ENCODE assay signal across 15 cellular contexts in the genomic region with DNA sequence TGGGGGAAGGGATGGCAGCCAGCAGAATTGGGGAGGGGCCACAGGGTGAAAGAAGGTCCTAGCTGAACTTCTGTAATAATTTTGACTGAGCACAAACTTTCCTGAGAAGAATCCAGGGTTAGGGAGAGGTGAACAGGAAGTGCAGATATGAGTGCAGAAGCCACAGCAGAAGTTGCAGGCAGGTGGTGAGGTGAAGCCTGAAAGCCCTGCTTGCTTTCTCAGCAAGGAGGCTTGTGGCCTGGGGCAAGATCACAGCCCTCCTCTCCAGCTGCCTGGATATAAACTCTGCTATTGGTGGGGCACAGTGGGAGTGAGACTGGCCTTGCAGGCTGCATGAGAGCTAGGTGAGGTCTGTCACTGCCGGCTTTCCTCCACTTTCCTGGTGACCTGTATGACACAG. TPM values are rescaled to one million over a fixed set of nuclear protein-coding genes. Genes with fewer than 3 reads are reported as not detected.
A peak's percentile ranks its signal among the peaks of the same experiment; 100 is the strongest.
DNase-seq lines count a peak whose midpoint lies in the region; ATAC-seq, FAIRE-seq and TF ChIP-seq lines count a peak whose summit lies in the region.
"Had no signal": no experiment of that assay in that cellular context is flagged by ENCODE, and none has a peak within 500 bp of the region (broad histone marks: within the 10 kb centered on the region; RNA-seq: fewer than 3 reads in every experiment).

No MANE protein-coding gene starts in this region.

- no peaks in the 10 kb centered on the region for H3K36me3 ChIP-seq in ascending aorta
- H3K36me3 ChIP-seq in pancreas, result no peaks in the 10 kb centered on the region

- ATAC-seq in GM21447 (IDR thresholded peaks at IDR 0.05; ENCODE audit: unreplicated experiment) (peak; percentile 94), HG03103 (IDR thresholded peaks at IDR 0.05; ENCODE audit: low read depth, unreplicated experiment) (peak; percentile 82), pancreas (no peak)
- ATAC-seq: body of pancreas; natural killer cell; stimulated activated memory B cell treated with anti-CD40 and anti-IgM and Interleukin-4, amounts not matched to agents 10 μg/mL and 1 μg/mL and 100 μg/mL, for 72 hours had no signal

- no peak for FAIRE-seq in pancreas (lab: Jason Lieb, UNC)
- FAIRE-seq: G401.6 had no signal

- H3K4me1 ChIP-seq in ascending aorta (no peaks in the 10 kb centered on the region), pancreas (no peaks in the 10 kb centered on the region)
- H3K4me1 ChIP-seq: body of pancreas had no signal

- TF ChIP-seq CTCF in ascending aorta (IDR thresholded peaks at IDR 0.05) (no peak), pancreas (IDR thresholded peaks at IDR 0.05) (no peak)

- no peaks in the 10 kb centered on the region for H3K9me3 ChIP-seq in ascending aorta
- no peaks in the 10 kb centered on the region for H3K9me3 ChIP-seq in pancreas
- H3K9me3 ChIP-seq: body of pancreas had no signal

- H3K4me1 Mint-ChIP-seq in activated CD4-positive, alpha-beta T cell treated with anti-CD3 and anti-CD28 coated beads, Interleukin-2, amount 10 ng/mL, durations not matched to agents 24 days and 14 days, result no peaks in the 10 kb centered on the region
- H3K4me1 Mint-ChIP-seq: natural killer cell; stimulated activated memory B cell treated with anti-CD40 and anti-IgM and Interleukin-4, amounts not matched to agents 10 μg/mL and 1 μg/mL and 100 μg/mL, for 72 hours had no signal

- intact Hi-C loops in activated CD4-positive, alpha-beta T cell treated with anti-CD3 and anti-CD28 coated beads, Interleukin-2, amount 10 ng/mL, durations not matched to agents 24 days and 14 days (cut with micrococcal nuclease), result no loop called here
- intact Hi-C loops in ascending aorta (cut with DNase I), result no loop called here
- intact Hi-C loops in pancreas (cut with DNase I), result no loop called here

- H3K27me3 ChIP-seq in ascending aorta (no peaks in the 10 kb centered on the region), pancreas (peaks cover 0 to 6% (median 0%) of the 10 kb centered on the region in 4 donors)
- H3K27me3 ChIP-seq: body of pancreas had no signal

- H3K27me3 Mint-ChIP-seq in activated CD4-positive, alpha-beta T cell treated with anti-CD3 and anti-CD28 coated beads, Interleukin-2, amount 10 ng/mL, durations not matched to agents 24 days and 14 days, result no peaks in the 10 kb centered on the region

- no peak overlapping the region for H3K27ac Mint-ChIP-seq in activated CD4-positive, alpha-beta T cell treated with anti-CD3 and anti-CD28 coated beads, Interleukin-2, amount 10 ng/mL, durations not matched to agents 24 days and 14 days
- H3K27ac Mint-ChIP-seq: natural killer cell; stimulated activated memory B cell treated with anti-CD40 and anti-IgM and Interleukin-4, amounts not matched to agents 10 μg/mL and 1 μg/mL and 100 μg/mL, for 72 hours had no signal

- no peak overlapping the region for H3K4me3 Mint-ChIP-seq in activated CD4-positive, alpha-beta T cell treated with anti-CD3 and anti-CD28 coated beads, Interleukin-2, amount 10 ng/mL, durations not matched to agents 24 days and 14 days
- H3K4me3 Mint-ChIP-seq: natural killer cell; stimulated activated memory B cell treated with anti-CD40 and anti-IgM and Interleukin-4, amounts not matched to agents 10 μg/mL and 1 μg/mL and 100 μg/mL, for 72 hours had no signal

- no peak overlapping the region for H3K4me3 ChIP-seq in ascending aorta
- no peak overlapping the region for H3K4me3 ChIP-seq in pancreas
- H3K4me3 ChIP-seq: body of pancreas had no signal

- H3K9me3 Mint-ChIP-seq in activated CD4-positive, alpha-beta T cell treated with anti-CD3 and anti-CD28 coated beads, Interleukin-2, amount 10 ng/mL, durations not matched to agents 24 days and 14 days, result no peaks in the 10 kb centered on the region
- H3K9me3 Mint-ChIP-seq: natural killer cell; stimulated activated memory B cell treated with anti-CD40 and anti-IgM and Interleukin-4, amounts not matched to agents 10 μg/mL and 1 μg/mL and 100 μg/mL, for 72 hours had no signal

- H3K27ac ChIP-seq in ascending aorta (no peak overlapping the region), pancreas (no peak overlapping the region)
- H3K27ac ChIP-seq: body of pancreas, epithelial cell of prostate had no signal

- 55 to 83% methylated on average over 1 of the region's 1 CpG for WGBS in pancreas, 2 donors

- H3K36me3 Mint-ChIP-seq in activated CD4-positive, alpha-beta T cell treated with anti-CD3 and anti-CD28 coated beads, Interleukin-2, amount 10 ng/mL, durations not matched to agents 24 days and 14 days (ENCODE audit: low read depth), result no peaks in the 10 kb centered on the region
- H3K36me3 Mint-ChIP-seq: natural killer cell; stimulated activated memory B cell treated with anti-CD40 and anti-IgM and Interleukin-4, amounts not matched to agents 10 μg/mL and 1 μg/mL and 100 μg/mL, for 72 hours had no signal

- peak; percentile 50 for DNase-seq in activated CD4-positive, alpha-beta T cell treated with anti-CD3 and anti-CD28 coated beads, Interleukin-2, amount 10 ng/mL, durations not matched to agents 24 days and 14 days
- DNase-seq in activated CD4-positive, alpha-beta T cell treated with anti-CD3 and anti-CD28 coated beads, Interleukin-2, amount 50 U/mL, for 4 hours, result no peak
- DNase-seq in islet precursor cell (peak; percentile 56), NCI-H2196 treated with DMSO at 0.1 percent for 48 hours (lab: John Stamatoyannopoulos, UW; ENCODE audit: unreplicated experiment) (no peak), ascending aorta (ENCODE audit: low spot score in 2 of 2) (no peak), pancreas (no peak)
- DNase-seq: activated CD8-positive, alpha-beta memory T cell treated with anti-CD3 and anti-CD28 coated beads, Interleukin-2, amount 50 U/mL, for 48 hours; body of pancreas; natural killer cell; NK-92 treated with Interleukin-12 subunit alpha and Interleukin-12 subunit beta, amount 100 ng/mL, for 24 hours had no signal

RNA-seq across cellular contexts. Expression of a gene that starts 44.1 kb away (rescaled TPM):
- 33.8 and 38.7 TPM in 2 replicates for total RNA-seq in activated CD4-positive, alpha-beta T cell treated with anti-CD3 and anti-CD28 coated beads, Interleukin-2, amount 10 ng/mL, durations not matched to agents 24 days and 14 days
- total RNA-seq in ascending aorta, result 7.6 TPM
- 1 to 10 TPM; 5.2 to 8.6 (median 6.0) TPM for total RNA-seq in pancreas
- 1 to 10 TPM; 4.7 to 7.4 TPM for polyA plus RNA-seq in pancreas

Comparison
In these comparisons a context has a peak if more than half of its experiments do, and no peak if none do; other contexts are left out.
1. DNase-seq: peak in activated CD4-positive, alpha-beta T cell treated with anti-CD3 and anti-CD28 coated beads, Interleukin-2, amount 10 ng/mL, durations not matched to agents 24 days and 14 days (single experiment) and islet precursor cell (single experiment); none in activated CD4-positive, alpha-beta T cell treated with anti-CD3 and anti-CD28 coated beads, Interleukin-2, amount 50 U/mL, for 4 hours (0 of 2), NCI-H2196 treated with DMSO at 0.1 percent for 48 hours (single experiment), ascending aorta (0 of 2) and pancreas (0 of 6).
2. ATAC-seq: peak in GM21447 (single experiment) and HG03103 (single experiment); none in pancreas (0 of 4).